ENCODE assay signal across 8 cellular contexts in the genomic region with DNA sequence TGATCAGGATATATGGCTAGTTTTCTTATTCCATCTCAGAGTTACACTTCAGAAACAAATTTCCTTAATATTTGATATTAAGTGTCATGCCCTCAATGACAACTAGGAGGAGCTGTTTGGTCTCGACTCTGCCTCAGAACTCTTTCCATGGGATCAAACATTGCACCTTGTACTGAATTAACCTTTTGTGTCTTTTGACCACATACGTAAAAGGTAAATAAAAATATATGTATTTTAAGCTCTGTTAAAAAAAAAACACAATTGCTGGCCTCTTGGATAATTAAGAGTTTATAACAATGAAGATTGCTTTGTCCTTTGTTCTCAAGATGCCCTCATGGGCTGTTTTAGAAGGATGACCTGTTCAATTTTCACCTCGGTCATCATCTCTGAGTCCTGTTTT. TPM values are rescaled to one million over a fixed set of nuclear protein-coding genes. Genes with fewer than 3 reads are reported as not detected.
A peak's percentile ranks its signal among the peaks of the same experiment; 100 is the strongest.
DNase-seq lines count a peak whose midpoint lies in the region; ATAC-seq, FAIRE-seq and TF ChIP-seq lines count a peak whose summit lies in the region.

No MANE protein-coding gene starts in this region.

- no peaks in the 10 kb centered on the region for H3K36me3 ChIP-seq in left ventricle myocardium inferior
- H3K36me3 ChIP-seq in pancreas: no peaks in the 10 kb centered on the region

- no peaks in the 10 kb centered on the region for H3K27me3 ChIP-seq in left ventricle myocardium inferior (ENCODE audit: low read depth)
- H3K27me3 ChIP-seq in pancreas: no peaks in the 10 kb centered on the region

- H3K4me3 ChIP-seq in left ventricle myocardium inferior (no peak overlapping the region), pancreas (no peak overlapping the region)

- H3K9me3 ChIP-seq in left ventricle myocardium inferior (replicated peaks): no peaks in the 10 kb centered on the region
- no peaks in the 10 kb centered on the region for H3K9me3 ChIP-seq in pancreas

- no peak overlapping the region for H3K27ac Mint-ChIP-seq in endothelial cell (ENCODE audit: unreplicated experiment)

- H3K36me3 Mint-ChIP-seq in endothelial cell (ENCODE audit: low read depth, unreplicated experiment): no peaks in the 10 kb centered on the region

- H3K4me1 ChIP-seq in left ventricle myocardium inferior (no peaks in the 10 kb centered on the region), pancreas (no peaks in the 10 kb centered on the region)

- no peaks in the 10 kb centered on the region for H3K27me3 Mint-ChIP-seq in endothelial cell (ENCODE audit: unreplicated experiment)

- TF ChIP-seq CTCF in left ventricle myocardium inferior (IDR thresholded peaks at IDR 0.05; ENCODE audit: borderline replicate concordance): peak; percentile 79
- peak; percentile 97 for TF ChIP-seq CTCF in endothelial cell (IDR thresholded peaks at IDR 0.05; ENCODE audit: unreplicated experiment)
- TF ChIP-seq CTCF in pancreas (IDR thresholded peaks at IDR 0.05): peak; percentile 24 to 72 (median 60)

- FAIRE-seq in pancreas (lab: Jason Lieb, UNC): peak; percentile 85

- WGBS in pancreas, 2 donors: 23 to 29% methylated on average over 3 of the region's 3 CpGs

- no peak overlapping the region for H3K4me3 Mint-ChIP-seq in endothelial cell (ENCODE audit: unreplicated experiment)

- no peaks in the 10 kb centered on the region for H3K9me3 Mint-ChIP-seq in endothelial cell (ENCODE audit: unreplicated experiment)

- intact Hi-C loops in left ventricle myocardium inferior (cut with micrococcal nuclease) (loop anchor here (5.0 kb wide), 1 partner anchor 478 kb away; no protein-coding TSS in a partner anchor), Right ventricle myocardium inferior (cut with DNase I) (loop anchor here (1.0 to 10.0 kb wide), 2 partner anchors 390 to 466 kb away; no protein-coding TSS in a partner anchor), pancreas (cut with DNase I) (loop anchor here in 1 of 3 donors (5.0 kb wide), 1 partner anchor 478 kb away; no protein-coding TSS in a partner anchor)

- H3K4me1 Mint-ChIP-seq in endothelial cell (ENCODE audit: unreplicated experiment): peaks cover 5% of the 10 kb centered on the region

- DNase-seq in left ventricle myocardium inferior (no peak), Right ventricle myocardium inferior (ENCODE audit: missing footprints) (no peak), NCI-H748 (lab: John Stamatoyannopoulos, UW; ENCODE audit: unreplicated experiment) (peak; percentile 79), endothelial cell (ENCODE audit: low spot score) (no peak), pancreas (no peak), dedifferentiated amniotic fluid mesenchymal stem cell (ENCODE audit: extremely low spot score) (no peak), mesenteric fat pad (ENCODE audit: low spot score) (no peak)

- no peak for ATAC-seq in Right ventricle myocardium inferior
- peak; percentile 57 for ATAC-seq in HG02852 (IDR thresholded peaks at IDR 0.05; ENCODE audit: unreplicated experiment)
- peak in 3 of 4 donors; percentile 75 to 84 (median 76) for ATAC-seq in pancreas

- no peak overlapping the region for H3K27ac ChIP-seq in left ventricle myocardium inferior (replicated peaks)
- no peak overlapping the region for H3K27ac ChIP-seq in pancreas

RNA-seq across cellular contexts. Expression of a gene that starts 18.7 kb away (rescaled TPM):
- 154 TPM for total RNA-seq in left ventricle myocardium inferior
- total RNA-seq in Right ventricle myocardium inferior: 92.2 TPM
- total RNA-seq in endothelial cell (ENCODE audit: unreplicated experiment): 1,159 TPM
- 100 to 1,000 TPM in 2 of 6 donors, 10 to 100 TPM in 3, 1 to 10 TPM in 1; 8.9 to 432 (median 38.8) TPM for total RNA-seq in pancreas
- 10 to 100 TPM; 17.0 to 17.9 TPM for polyA plus RNA-seq in pancreas
- 217 TPM for total RNA-seq in mesenteric fat pad
